ENCODE assay signal across 8 cellular contexts in genomic region chr10:114304566-114305421, GRCh38.
DNase-seq lines count a peak whose midpoint lies in the region; ATAC-seq, FAIRE-seq and TF ChIP-seq lines count a peak whose summit lies in the region.

No MANE protein-coding gene starts in this region.

- peak overlapping the region; percentile 20 for H3K4me3 ChIP-seq in astrocyte of the cerebellum (ENCODE audit: low read depth, low read length)
- H3K4me3 ChIP-seq in kidney (ENCODE audit: low read length in 2 of 2) = peak overlapping the region; percentile 49 to 57

- no peak for FAIRE-seq in kidney (lab: Jason Lieb, UNC)

- DNase-seq in DMS114 treated with DMSO at 0.1 percent for 48 hours (lab: John Stamatoyannopoulos, UW; ENCODE audit: unreplicated experiment) = peak; percentile 34
- DNase-seq in HuH-7 (ENCODE audit: low spot score) = peak; percentile 75
- DNase-seq in T-helper 1 cell = peak; percentile 30 to 73 (median 50)
- DNase-seq in astrocyte of the cerebellum (ENCODE audit: low read depth) = no peak
- peak; percentile 86 for DNase-seq in kidney
- peak; percentile 40 to 58 for DNase-seq in stimulated activated CD4-positive, alpha-beta T cell treated with anti-CD3 and anti-CD28 coated beads, Interleukin-2, amount 100 ng/mL, for 48 hours
- no peak for DNase-seq in HPDE6-E6E7 (ENCODE audit: extremely low spot score)

- peak; percentile 74 for TF ChIP-seq CTCF in astrocyte of the cerebellum (IDR thresholded peaks at IDR 0.05; ENCODE audit: low read depth, low read length, missing control alignments)
- peak; percentile 41 for TF ChIP-seq CTCF in kidney (IDR thresholded peaks at IDR 0.05; ENCODE audit: borderline replicate concordance, extremely low read depth, insufficient read depth)

- peak overlapping the region; percentile 22 to 49 for H3K27ac ChIP-seq in kidney (ENCODE audit: low read depth in 2 of 2, low read length in 2 of 2)

- H3K9ac ChIP-seq in kidney (ENCODE audit: low read length in 2 of 2) = peak overlapping the region in 1 of 2 donors; percentile 28

- H3K9me3 ChIP-seq in kidney (ENCODE audit: control insufficient read depth in 1 of 2, low read length in 2 of 2) = no peaks in the 10 kb centered on the region

- ATAC-seq in GM21367 (IDR thresholded peaks at IDR 0.05; ENCODE audit: unreplicated experiment) = peak; percentile 67

- intact Hi-C loops in kidney (cut with DNase I) = loop anchor here (10.0 kb wide), 1 partner anchor 130 kb away; no protein-coding TSS in a partner anchor

- in situ Hi-C loops in astrocyte of the cerebellum (cut with HindIII; ENCODE audit: low sequenced_read_pairs) = loop anchor here (5.0 kb wide), 1 partner anchor 238 kb away; no protein-coding TSS in a partner anchor

- peaks cover 3% of the 10 kb centered on the region in 2 donors for H3K36me3 ChIP-seq in kidney (ENCODE audit: control insufficient read depth in 1 of 2, insufficient read depth in 2 of 2, low read length in 2 of 2)

- H3K4me1 ChIP-seq in kidney (ENCODE audit: control insufficient read depth in 1 of 2, insufficient read depth in 1 of 2, low read depth in 1 of 2, low read length in 2 of 2) = peaks cover 7% of the 10 kb centered on the region in 2 donors

Comparison
In these comparisons a context has a peak if more than half of its experiments do, and no peak if none do; other contexts are left out.
1. DNase-seq: peak in DMS114 treated with DMSO at 0.1 percent for 48 hours (single experiment), HuH-7 (single experiment), T-helper 1 cell (5 of 5), kidney (single experiment) and stimulated activated CD4-positive, alpha-beta T cell treated with anti-CD3 and anti-CD28 coated beads, Interleukin-2, amount 100 ng/mL, for 48 hours (2 of 2); none in astrocyte of the cerebellum (single experiment) and HPDE6-E6E7 (single experiment).